In the genomic region with DNA sequence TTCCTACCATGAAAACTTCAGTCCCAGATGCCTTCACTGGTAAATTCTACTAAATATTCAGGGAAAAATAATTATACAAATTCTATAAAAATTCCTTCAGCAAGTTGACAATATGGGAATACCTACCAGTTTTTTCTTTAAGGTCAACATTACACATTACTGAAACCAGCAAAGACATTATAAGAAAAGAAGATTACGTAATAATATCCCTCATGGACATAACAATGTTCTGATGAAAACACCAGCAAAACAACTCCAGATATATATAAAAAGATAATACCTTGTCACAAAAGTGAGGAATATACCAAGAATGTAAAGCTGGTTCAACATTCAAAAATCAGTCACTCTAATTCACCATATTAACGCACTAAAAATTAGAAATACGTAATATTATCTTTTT, we compare ENCODE assay signal across 26 cellular contexts.
"Had no signal": no experiment of that assay in that cellular context is flagged by ENCODE, and none has a peak within 500 bp of the region (broad histone marks: within the 10 kb centered on the region; RNA-seq: fewer than 3 reads in every experiment).

No MANE protein-coding gene starts in this region.

- H3K27me3 ChIP-seq: left lung, pancreas, sigmoid colon, tibial nerve, uterus had no signal

- H3K4me2 ChIP-seq: smooth muscle cell had no signal

- H3K4me1 ChIP-seq: left lung, lower lobe of right lung, pancreas, prostate gland, sigmoid colon, tibial nerve, uterus had no signal

- H3K4me3 ChIP-seq: left lung, lower lobe of right lung, pancreas, prostate gland, sigmoid colon, smooth muscle cell, tibial nerve, uterus had no signal

- DNase-seq: immature natural killer cell; kidney; left colon; left lung; lower lobe of right lung; mammary epithelial cell; mesenchymal stem cell; naive thymus-derived CD8-positive, alpha-beta T cell; nucleus accumbens; pancreas; posterior cingulate gyrus; retina; right cardiac atrium; sigmoid colon; stimulated activated CD4-positive, alpha-beta T cell treated with anti-CD3 and anti-CD28 coated beads, Interleukin-1b, Interleukin-23, amount 100 ng/mL, for 48 hours; stimulated activated CD4-positive, alpha-beta T cell treated with anti-CD3 and anti-CD28 coated beads, Interleukin-2, amount 100 ng/mL, for 48 hours; stimulated activated CD4-positive, alpha-beta T cell treated with anti-CD3 and anti-CD28 coated beads, Interleukin-4, amount 100 ng/mL, for 4 hours; stimulated activated CD8-positive, alpha-beta memory T cell treated with anti-CD3 and anti-CD28 coated beads, Interleukin-4, amount 100 ng/mL, for 48 hours; stimulated activated naive CD4-positive, alpha-beta T cell treated with Interleukin-2 at 50 U/mL for 16 hours; stimulated activated naive CD8-positive, alpha-beta T cell treated with anti-CD3 and anti-CD28 coated beads, Interleukin-15, amount 100 ng/mL, for 72 hours; substantia nigra; uterus had no signal

- H3K27ac ChIP-seq: left lung, lower lobe of right lung, pancreas, sigmoid colon, tibial nerve, uterus had no signal

- H3K9me3 ChIP-seq: left lung, lower lobe of right lung, pancreas, prostate gland, sigmoid colon, tibial nerve, uterus had no signal

- H3K36me3 ChIP-seq: left lung, lower lobe of right lung, pancreas, prostate gland, sigmoid colon, tibial nerve, uterus had no signal

- ATAC-seq: left colon; left lung; lower lobe of right lung; naive thymus-derived CD8-positive, alpha-beta T cell; pancreas; right cardiac atrium; stimulated activated memory B cell treated with anti-CD40 and anti-IgM and Interleukin-4, amounts not matched to agents 10 μg/mL and 1 μg/mL and 100 μg/mL, for 72 hours; stimulated activated naive CD8-positive, alpha-beta T cell treated with anti-CD3 and anti-CD28 coated beads, Interleukin-15, amount 100 ng/mL, for 72 hours had no signal
